Comparison of ENCODE assay signal across 1 cellular context in the genomic region with DNA sequence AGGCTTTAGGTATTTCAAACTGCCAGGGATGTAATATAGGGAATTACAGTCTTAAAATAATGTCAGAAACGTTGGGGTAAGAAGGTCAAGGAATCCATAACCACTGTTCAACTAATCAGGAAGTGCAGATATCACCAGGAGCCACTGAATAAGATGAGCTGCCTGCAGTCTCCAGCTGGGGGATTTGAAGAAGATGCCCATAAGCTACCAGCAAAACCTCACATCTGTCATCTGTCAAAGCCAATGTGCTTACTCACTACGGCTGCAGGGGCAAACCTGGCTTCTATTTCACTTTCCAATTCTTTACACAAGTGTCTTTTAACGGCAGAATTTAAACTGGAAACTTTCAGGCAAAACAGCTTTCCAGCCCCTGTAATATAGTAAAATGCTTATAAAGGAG.
A peak's percentile ranks its signal among the peaks of the same experiment; 100 is the strongest.
TF ChIP-seq lines count a peak whose summit lies in the region.

No MANE protein-coding gene starts in this region.

TF ChIP-seq in K562, 482 proteins besides CTCF, POLR2A, EP300 and RAD21:
- TF ChIP-seq, protein P1, sequence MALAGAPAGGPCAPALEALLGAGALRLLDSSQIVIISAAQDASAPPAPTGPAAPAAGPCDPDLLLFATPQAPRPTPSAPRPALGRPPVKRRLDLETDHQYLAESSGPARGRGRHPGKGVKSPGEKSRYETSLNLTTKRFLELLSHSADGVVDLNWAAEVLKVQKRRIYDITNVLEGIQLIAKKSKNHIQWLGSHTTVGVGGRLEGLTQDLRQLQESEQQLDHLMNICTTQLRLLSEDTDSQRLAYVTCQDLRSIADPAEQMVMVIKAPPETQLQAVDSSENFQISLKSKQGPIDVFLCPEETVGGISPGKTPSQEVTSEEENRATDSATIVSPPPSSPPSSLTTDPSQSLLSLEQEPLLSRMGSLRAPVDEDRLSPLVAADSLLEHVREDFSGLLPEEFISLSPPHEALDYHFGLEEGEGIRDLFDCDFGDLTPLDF (CRISPR knock-in tag; IDR thresholded peaks at IDR 0.05): no peak
- 0 out of 2 replicates have a peak, but pooled peaks have one; percentile 8 for TF ChIP-seq MAFK (IDR thresholded peaks at IDR 0.05; ENCODE audit: low read length)
- TF ChIP-seq, protein P2, sequence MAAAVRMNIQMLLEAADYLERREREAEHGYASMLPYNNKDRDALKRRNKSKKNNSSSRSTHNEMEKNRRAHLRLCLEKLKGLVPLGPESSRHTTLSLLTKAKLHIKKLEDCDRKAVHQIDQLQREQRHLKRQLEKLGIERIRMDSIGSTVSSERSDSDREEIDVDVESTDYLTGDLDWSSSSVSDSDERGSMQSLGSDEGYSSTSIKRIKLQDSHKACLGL (CRISPR knock-in tag; IDR thresholded peaks at IDR 0.05; ENCODE audit: borderline replicate concordance, poor library complexity, severe bottlenecking): no peak
- no peak for TF ChIP-seq TSC22D4 (tag; IDR thresholded peaks at IDR 0.05)
- no peak for TF ChIP-seq COPS2 (conservative IDR thresholded peaks at IDR 0.05)
- TF ChIP-seq, protein P3, sequence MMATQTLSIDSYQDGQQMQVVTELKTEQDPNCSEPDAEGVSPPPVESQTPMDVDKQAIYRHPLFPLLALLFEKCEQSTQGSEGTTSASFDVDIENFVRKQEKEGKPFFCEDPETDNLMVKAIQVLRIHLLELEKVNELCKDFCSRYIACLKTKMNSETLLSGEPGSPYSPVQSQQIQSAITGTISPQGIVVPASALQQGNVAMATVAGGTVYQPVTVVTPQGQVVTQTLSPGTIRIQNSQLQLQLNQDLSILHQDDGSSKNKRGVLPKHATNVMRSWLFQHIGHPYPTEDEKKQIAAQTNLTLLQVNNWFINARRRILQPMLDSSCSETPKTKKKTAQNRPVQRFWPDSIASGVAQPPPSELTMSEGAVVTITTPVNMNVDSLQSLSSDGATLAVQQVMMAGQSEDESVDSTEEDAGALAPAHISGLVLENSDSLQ (IDR thresholded peaks at IDR 0.05): peak; percentile 56; the same call in 1 of the 2 replicates
- TF ChIP-seq HNRNPK (IDR thresholded peaks at IDR 0.05; ENCODE audit: low read depth, low read length, poor library complexity, severe bottlenecking): no peak
- TF ChIP-seq ZNF134 (CRISPR knock-in tag; conservative IDR thresholded peaks at IDR 0.05): no peak
- no peak for TF ChIP-seq MCM2 (IDR thresholded peaks at IDR 0.05; ENCODE audit: low read depth)
- TF ChIP-seq NFE2 (IDR thresholded peaks at IDR 0.05; ENCODE audit: low read depth): peak; percentile 76
- 0 out of 2 replicates have a peak, but pooled peaks have one; percentile 27 for TF ChIP-seq SPI1 (IDR thresholded peaks at IDR 0.05; ENCODE audit: borderline replicate concordance, low read depth, low read length)
- TF ChIP-seq, protein P4, sequence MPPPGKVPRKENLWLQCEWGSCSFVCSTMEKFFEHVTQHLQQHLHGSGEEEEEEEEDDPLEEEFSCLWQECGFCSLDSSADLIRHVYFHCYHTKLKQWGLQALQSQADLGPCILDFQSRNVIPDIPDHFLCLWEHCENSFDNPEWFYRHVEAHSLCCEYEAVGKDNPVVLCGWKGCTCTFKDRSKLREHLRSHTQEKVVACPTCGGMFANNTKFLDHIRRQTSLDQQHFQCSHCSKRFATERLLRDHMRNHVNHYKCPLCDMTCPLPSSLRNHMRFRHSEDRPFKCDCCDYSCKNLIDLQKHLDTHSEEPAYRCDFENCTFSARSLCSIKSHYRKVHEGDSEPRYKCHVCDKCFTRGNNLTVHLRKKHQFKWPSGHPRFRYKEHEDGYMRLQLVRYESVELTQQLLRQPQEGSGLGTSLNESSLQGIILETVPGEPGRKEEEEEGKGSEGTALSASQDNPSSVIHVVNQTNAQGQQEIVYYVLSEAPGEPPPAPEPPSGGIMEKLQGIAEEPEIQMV (tag; conservative IDR thresholded peaks at IDR 0.05; ENCODE audit: low read depth): no peak
- TF ChIP-seq PTBP1 (IDR thresholded peaks at IDR 0.05; ENCODE audit: low read depth, low read length): no peak
- no peak for TF ChIP-seq ZNF41 (CRISPR knock-in tag; conservative IDR thresholded peaks at IDR 0.05)
- TF ChIP-seq, protein P5, sequence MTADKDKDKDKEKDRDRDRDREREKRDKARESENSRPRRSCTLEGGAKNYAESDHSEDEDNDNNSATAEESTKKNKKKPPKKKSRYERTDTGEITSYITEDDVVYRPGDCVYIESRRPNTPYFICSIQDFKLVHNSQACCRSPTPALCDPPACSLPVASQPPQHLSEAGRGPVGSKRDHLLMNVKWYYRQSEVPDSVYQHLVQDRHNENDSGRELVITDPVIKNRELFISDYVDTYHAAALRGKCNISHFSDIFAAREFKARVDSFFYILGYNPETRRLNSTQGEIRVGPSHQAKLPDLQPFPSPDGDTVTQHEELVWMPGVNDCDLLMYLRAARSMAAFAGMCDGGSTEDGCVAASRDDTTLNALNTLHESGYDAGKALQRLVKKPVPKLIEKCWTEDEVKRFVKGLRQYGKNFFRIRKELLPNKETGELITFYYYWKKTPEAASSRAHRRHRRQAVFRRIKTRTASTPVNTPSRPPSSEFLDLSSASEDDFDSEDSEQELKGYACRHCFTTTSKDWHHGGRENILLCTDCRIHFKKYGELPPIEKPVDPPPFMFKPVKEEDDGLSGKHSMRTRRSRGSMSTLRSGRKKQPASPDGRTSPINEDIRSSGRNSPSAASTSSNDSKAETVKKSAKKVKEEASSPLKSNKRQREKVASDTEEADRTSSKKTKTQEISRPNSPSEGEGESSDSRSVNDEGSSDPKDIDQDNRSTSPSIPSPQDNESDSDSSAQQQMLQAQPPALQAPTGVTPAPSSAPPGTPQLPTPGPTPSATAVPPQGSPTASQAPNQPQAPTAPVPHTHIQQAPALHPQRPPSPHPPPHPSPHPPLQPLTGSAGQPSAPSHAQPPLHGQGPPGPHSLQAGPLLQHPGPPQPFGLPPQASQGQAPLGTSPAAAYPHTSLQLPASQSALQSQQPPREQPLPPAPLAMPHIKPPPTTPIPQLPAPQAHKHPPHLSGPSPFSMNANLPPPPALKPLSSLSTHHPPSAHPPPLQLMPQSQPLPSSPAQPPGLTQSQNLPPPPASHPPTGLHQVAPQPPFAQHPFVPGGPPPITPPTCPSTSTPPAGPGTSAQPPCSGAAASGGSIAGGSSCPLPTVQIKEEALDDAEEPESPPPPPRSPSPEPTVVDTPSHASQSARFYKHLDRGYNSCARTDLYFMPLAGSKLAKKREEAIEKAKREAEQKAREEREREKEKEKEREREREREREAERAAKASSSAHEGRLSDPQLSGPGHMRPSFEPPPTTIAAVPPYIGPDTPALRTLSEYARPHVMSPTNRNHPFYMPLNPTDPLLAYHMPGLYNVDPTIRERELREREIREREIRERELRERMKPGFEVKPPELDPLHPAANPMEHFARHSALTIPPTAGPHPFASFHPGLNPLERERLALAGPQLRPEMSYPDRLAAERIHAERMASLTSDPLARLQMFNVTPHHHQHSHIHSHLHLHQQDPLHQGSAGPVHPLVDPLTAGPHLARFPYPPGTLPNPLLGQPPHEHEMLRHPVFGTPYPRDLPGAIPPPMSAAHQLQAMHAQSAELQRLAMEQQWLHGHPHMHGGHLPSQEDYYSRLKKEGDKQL (CRISPR knock-in tag; IDR thresholded peaks at IDR 0.05; ENCODE audit: borderline replicate concordance): no peak
- TF ChIP-seq, protein P6, sequence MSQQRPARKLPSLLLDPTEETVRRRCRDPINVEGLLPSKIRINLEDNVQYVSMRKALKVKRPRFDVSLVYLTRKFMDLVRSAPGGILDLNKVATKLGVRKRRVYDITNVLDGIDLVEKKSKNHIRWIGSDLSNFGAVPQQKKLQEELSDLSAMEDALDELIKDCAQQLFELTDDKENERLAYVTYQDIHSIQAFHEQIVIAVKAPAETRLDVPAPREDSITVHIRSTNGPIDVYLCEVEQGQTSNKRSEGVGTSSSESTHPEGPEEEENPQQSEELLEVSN (IDR thresholded peaks at IDR 0.05; ENCODE audit: borderline replicate concordance in 1 of 2, extremely low read depth in 1 of 2, insufficient read depth in 1 of 2, insufficient read length in 1 of 2, low read depth in 1 of 2, low read length in 1 of 2, poor library complexity in 1 of 2, severe bottlenecking in 1 of 2): no peak
- TF ChIP-seq RBM34 (IDR thresholded peaks at IDR 0.05; ENCODE audit: borderline replicate concordance, insufficient read depth, low read length): no peak
- TF ChIP-seq MEIS2 (IDR thresholded peaks at IDR 0.05; ENCODE audit: partially characterized antibody): peak; percentile 84
- 0 out of 2 replicates have a peak, but pooled peaks have one; percentile 11 for TF ChIP-seq ARID1B (IDR thresholded peaks at IDR 0.05)
- TF ChIP-seq, protein P7, sequence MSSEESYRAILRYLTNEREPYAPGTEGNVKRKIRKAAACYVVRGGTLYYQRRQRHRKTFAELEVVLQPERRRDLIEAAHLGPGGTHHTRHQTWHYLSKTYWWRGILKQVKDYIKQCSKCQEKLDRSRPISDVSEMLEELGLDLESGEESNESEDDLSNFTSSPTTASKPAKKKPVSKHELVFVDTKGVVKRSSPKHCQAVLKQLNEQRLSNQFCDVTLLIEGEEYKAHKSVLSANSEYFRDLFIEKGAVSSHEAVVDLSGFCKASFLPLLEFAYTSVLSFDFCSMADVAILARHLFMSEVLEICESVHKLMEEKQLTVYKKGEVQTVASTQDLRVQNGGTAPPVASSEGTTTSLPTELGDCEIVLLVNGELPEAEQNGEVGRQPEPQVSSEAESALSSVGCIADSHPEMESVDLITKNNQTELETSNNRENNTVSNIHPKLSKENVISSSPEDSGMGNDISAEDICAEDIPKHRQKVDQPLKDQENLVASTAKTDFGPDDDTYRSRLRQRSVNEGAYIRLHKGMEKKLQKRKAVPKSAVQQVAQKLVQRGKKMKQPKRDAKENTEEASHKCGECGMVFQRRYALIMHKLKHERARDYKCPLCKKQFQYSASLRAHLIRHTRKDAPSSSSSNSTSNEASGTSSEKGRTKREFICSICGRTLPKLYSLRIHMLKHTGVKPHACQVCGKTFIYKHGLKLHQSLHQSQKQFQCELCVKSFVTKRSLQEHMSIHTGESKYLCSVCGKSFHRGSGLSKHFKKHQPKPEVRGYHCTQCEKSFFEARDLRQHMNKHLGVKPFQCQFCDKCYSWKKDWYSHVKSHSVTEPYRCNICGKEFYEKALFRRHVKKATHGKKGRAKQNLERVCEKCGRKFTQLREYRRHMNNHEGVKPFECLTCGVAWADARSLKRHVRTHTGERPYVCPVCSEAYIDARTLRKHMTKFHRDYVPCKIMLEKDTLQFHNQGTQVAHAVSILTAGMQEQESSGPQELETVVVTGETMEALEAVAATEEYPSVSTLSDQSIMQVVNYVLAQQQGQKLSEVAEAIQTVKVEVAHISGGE (CRISPR knock-in tag; IDR thresholded peaks at IDR 0.05): no peak
- TF ChIP-seq ZNF212 (CRISPR knock-in tag; IDR thresholded peaks at IDR 0.05): no peak
- TF ChIP-seq SRSF7 (optimal IDR thresholded peaks at IDR 0.05; ENCODE audit: low read depth, low read length): no peak
- no peak for TF ChIP-seq FOXK1 (CRISPR knock-in tag; IDR thresholded peaks at IDR 0.05; ENCODE audit: borderline replicate concordance)
- no peak for TF ChIP-seq GABPB2 (CRISPR knock-in tag; conservative IDR thresholded peaks at IDR 0.05)
- TF ChIP-seq FOS (IDR thresholded peaks at IDR 0.05; ENCODE audit: extremely low read depth, insufficient read length): no peak
- no peak for TF ChIP-seq NFIC (IDR thresholded peaks at IDR 0.05)
- TF ChIP-seq GTF2F1 (IDR thresholded peaks at IDR 0.05; ENCODE audit: low read depth, low read length): no peak
- TF ChIP-seq, protein P8, sequence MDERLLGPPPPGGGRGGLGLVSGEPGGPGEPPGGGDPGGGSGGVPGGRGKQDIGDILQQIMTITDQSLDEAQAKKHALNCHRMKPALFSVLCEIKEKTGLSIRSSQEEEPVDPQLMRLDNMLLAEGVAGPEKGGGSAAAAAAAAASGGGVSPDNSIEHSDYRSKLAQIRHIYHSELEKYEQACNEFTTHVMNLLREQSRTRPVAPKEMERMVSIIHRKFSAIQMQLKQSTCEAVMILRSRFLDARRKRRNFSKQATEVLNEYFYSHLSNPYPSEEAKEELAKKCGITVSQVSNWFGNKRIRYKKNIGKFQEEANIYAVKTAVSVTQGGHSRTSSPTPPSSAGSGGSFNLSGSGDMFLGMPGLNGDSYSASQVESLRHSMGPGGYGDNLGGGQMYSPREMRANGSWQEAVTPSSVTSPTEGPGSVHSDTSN (CRISPR knock-in tag; IDR thresholded peaks at IDR 0.05; ENCODE audit: low read depth): no peak
- TF ChIP-seq, protein P8 (tag; conservative IDR thresholded peaks at IDR 0.05; ENCODE audit: low read depth): peak; percentile 80
- TF ChIP-seq TEAD4 (IDR thresholded peaks at IDR 0.05; ENCODE audit: low read length): peak; percentile 47; the same call in 1 of the 2 replicates
- TF ChIP-seq TEAD4 (CRISPR knock-in tag; IDR thresholded peaks at IDR 0.05; ENCODE audit: borderline replicate concordance): no peak
- TF ChIP-seq C11orf30 (IDR thresholded peaks at IDR 0.05; ENCODE audit: low read depth): 0 out of 2 replicates have a peak, but pooled peaks have one; percentile 22
- peak; percentile 70 for TF ChIP-seq CBFA2T3 (IDR thresholded peaks at IDR 0.05)
- peak; percentile 36; the same call in 1 of the 2 replicates for TF ChIP-seq CBFA2T2 (conservative IDR thresholded peaks at IDR 0.05)
- TF ChIP-seq ZNF830 (CRISPR knock-in tag; IDR thresholded peaks at IDR 0.05): no peak
